ENCODE assay signal across 2 cellular contexts in the genomic region with DNA sequence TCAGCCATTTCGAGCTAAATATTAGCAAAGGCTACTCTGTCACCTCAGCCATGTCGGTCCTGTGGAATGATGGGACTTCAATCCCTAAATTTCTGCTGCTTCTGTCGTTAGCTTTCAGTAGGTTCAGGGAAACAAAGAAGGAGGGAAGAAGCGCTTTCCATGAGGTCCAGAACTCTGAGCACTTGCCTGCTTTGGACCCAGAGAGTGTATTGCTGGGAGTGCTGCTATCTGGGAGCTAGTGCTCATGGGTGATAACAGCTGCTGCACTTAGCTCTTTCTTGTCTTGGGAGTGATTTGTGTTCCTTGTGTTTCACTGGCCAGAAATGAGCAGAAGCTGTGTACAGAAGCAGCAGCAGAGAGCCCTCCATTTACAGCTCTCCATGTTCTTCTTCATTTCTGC.
TF ChIP-seq lines count a peak whose summit lies in the region.

No MANE protein-coding gene starts in this region.

TF ChIP-seq in GM23338, 12 proteins besides CTCF, POLR2A, EP300 and RAD21:
- TF ChIP-seq, protein P1, sequence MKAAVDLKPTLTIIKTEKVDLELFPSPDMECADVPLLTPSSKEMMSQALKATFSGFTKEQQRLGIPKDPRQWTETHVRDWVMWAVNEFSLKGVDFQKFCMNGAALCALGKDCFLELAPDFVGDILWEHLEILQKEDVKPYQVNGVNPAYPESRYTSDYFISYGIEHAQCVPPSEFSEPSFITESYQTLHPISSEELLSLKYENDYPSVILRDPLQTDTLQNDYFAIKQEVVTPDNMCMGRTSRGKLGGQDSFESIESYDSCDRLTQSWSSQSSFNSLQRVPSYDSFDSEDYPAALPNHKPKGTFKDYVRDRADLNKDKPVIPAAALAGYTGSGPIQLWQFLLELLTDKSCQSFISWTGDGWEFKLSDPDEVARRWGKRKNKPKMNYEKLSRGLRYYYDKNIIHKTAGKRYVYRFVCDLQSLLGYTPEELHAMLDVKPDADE (IDR thresholded peaks at IDR 0.05): no peak
- TF ChIP-seq JUNB (IDR thresholded peaks at IDR 0.05; ENCODE audit: unreplicated experiment) (no peak), NANOG (IDR thresholded peaks at IDR 0.05; ENCODE audit: borderline replicate concordance) (no peak), ZNF331 (CRISPR knock-in tag; IDR thresholded peaks at IDR 0.05; ENCODE audit: low read depth) (no peak), ZNF114 (CRISPR knock-in tag; IDR thresholded peaks at IDR 0.05) (no peak), CREB1 (CRISPR knock-in tag; IDR thresholded peaks at IDR 0.05; ENCODE audit: low read depth) (no peak), STAT1 (IDR thresholded peaks at IDR 0.05; ENCODE audit: unreplicated experiment) (no peak)
- TF ChIP-seq, protein P2, sequence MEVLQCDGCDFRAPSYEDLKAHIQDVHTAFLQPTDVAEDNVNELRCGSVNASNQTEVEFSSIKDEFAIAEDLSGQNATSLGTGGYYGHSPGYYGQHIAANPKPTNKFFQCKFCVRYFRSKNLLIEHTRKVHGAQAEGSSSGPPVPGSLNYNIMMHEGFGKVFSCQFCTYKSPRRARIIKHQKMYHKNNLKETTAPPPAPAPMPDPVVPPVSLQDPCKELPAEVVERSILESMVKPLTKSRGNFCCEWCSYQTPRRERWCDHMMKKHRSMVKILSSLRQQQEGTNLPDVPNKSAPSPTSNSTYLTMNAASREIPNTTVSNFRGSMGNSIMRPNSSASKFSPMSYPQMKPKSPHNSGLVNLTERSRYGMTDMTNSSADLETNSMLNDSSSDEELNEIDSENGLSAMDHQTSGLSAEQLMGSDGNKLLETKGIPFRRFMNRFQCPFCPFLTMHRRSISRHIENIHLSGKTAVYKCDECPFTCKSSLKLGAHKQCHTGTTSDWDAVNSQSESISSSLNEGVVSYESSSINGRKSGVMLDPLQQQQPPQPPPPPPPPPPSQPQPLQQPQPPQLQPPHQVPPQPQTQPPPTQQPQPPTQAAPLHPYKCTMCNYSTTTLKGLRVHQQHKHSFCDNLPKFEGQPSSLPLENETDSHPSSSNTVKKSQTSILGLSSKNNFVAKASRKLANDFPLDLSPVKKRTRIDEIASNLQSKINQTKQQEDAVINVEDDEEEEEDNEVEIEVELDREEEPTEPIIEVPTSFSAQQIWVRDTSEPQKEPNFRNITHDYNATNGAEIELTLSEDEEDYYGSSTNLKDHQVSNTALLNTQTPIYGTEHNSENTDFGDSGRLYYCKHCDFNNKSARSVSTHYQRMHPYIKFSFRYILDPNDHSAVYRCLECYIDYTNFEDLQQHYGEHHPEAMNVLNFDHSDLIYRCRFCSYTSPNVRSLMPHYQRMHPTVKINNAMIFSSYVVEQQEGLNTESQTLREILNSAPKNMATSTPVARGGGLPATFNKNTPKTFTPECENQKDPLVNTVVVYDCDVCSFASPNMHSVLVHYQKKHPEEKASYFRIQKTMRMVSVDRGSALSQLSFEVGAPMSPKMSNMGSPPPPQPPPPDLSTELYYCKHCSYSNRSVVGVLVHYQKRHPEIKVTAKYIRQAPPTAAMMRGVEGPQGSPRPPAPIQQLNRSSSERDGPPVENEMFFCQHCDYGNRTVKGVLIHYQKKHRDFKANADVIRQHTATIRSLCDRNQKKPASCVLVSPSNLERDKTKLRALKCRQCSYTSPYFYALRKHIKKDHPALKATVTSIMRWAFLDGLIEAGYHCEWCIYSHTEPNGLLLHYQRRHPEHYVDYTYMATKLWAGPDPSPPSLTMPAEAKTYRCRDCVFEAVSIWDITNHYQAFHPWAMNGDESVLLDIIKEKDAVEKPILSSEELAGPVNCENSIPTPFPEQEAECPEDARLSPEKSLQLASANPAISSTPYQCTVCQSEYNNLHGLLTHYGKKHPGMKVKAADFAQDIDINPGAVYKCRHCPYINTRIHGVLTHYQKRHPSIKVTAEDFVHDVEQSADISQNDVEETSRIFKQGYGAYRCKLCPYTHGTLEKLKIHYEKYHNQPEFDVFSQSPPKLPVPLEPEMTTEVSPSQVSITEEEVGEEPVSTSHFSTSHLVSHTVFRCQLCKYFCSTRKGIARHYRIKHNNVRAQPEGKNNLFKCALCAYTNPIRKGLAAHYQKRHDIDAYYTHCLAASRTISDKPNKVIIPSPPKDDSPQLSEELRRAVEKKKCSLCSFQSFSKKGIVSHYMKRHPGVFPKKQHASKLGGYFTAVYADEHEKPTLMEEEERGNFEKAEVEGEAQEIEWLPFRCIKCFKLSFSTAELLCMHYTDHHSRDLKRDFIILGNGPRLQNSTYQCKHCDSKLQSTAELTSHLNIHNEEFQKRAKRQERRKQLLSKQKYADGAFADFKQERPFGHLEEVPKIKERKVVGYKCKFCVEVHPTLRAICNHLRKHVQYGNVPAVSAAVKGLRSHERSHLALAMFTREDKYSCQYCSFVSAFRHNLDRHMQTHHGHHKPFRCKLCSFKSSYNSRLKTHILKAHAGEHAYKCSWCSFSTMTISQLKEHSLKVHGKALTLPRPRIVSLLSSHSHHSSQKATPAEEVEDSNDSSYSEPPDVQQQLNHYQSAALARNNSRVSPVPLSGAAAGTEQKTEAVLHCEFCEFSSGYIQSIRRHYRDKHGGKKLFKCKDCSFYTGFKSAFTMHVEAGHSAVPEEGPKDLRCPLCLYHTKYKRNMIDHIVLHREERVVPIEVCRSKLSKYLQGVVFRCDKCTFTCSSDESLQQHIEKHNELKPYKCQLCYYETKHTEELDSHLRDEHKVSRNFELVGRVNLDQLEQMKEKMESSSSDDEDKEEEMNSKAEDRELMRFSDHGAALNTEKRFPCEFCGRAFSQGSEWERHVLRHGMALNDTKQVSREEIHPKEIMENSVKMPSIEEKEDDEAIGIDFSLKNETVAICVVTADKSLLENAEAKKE (CRISPR knock-in tag; IDR thresholded peaks at IDR 0.05): no peak

TF ChIP-seq in H1, 55 proteins besides CTCF, POLR2A, EP300 and RAD21:
- no peak for TF ChIP-seq CREB1 (IDR thresholded peaks at IDR 0.05)
- no peak for TF ChIP-seq EGR1 (IDR thresholded peaks at IDR 0.05; ENCODE audit: borderline replicate concordance, low read depth, low read length)
- no peak for TF ChIP-seq POU5F1 (IDR thresholded peaks at IDR 0.05; ENCODE audit: low read depth, low read length)
- no peak for TF ChIP-seq SAP30 (IDR thresholded peaks at IDR 0.05; ENCODE audit: insufficient read depth, insufficient replicate concordance, low read length)
- TF ChIP-seq, protein P3, sequence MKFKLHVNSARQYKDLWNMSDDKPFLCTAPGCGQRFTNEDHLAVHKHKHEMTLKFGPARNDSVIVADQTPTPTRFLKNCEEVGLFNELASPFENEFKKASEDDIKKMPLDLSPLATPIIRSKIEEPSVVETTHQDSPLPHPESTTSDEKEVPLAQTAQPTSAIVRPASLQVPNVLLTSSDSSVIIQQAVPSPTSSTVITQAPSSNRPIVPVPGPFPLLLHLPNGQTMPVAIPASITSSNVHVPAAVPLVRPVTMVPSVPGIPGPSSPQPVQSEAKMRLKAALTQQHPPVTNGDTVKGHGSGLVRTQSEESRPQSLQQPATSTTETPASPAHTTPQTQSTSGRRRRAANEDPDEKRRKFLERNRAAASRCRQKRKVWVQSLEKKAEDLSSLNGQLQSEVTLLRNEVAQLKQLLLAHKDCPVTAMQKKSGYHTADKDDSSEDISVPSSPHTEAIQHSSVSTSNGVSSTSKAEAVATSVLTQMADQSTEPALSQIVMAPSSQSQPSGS (IDR thresholded peaks at IDR 0.05; ENCODE audit: low read length): no peak
- no peak for TF ChIP-seq YY1 (IDR thresholded peaks at IDR 0.05; ENCODE audit: low read depth, low read length)
- TF ChIP-seq SIX5 (IDR thresholded peaks at IDR 0.05; ENCODE audit: low read depth, low read length): no peak
- TF ChIP-seq GABPA (IDR thresholded peaks at IDR 0.05; ENCODE audit: borderline replicate concordance, insufficient read depth, low read length): no peak
- TF ChIP-seq JUND (IDR thresholded peaks at IDR 0.05; ENCODE audit: low read length): no peak
- no peak for TF ChIP-seq FOSL1 (IDR thresholded peaks at IDR 0.05; ENCODE audit: insufficient read depth, low read depth, low read length)
- TF ChIP-seq KDM4A (IDR thresholded peaks at IDR 0.05; ENCODE audit: low read depth, low read length, severe bottlenecking): no peak
- TF ChIP-seq ZNF274 (IDR thresholded peaks at IDR 0.05; ENCODE audit: borderline replicate concordance, extremely low read depth, low read length): no peak
- TF ChIP-seq BACH1 (IDR thresholded peaks at IDR 0.05; ENCODE audit: low read length): no peak
- TF ChIP-seq RFX5 (IDR thresholded peaks at IDR 0.05; ENCODE audit: borderline replicate concordance, low read depth, low read length): no peak
- TF ChIP-seq SP4 (IDR thresholded peaks at IDR 0.05; ENCODE audit: low read length): no peak
- TF ChIP-seq TBP (IDR thresholded peaks at IDR 0.05; ENCODE audit: low read depth, low read length): no peak
- TF ChIP-seq NRF1 (IDR thresholded peaks at IDR 0.05; ENCODE audit: low read depth, low read length): no peak
- no peak for TF ChIP-seq EZH2 (IDR thresholded peaks at IDR 0.05; ENCODE audit: low read depth, low read length, severe bottlenecking)
